ENCODE assay signal across 15 cellular contexts in genomic region chr10:121702351-121703320, GRCh38.
DNase-seq lines count a peak whose midpoint lies in the region; ATAC-seq and TF ChIP-seq lines count a peak whose summit lies in the region.
"Had no signal": no experiment of that assay in that cellular context is flagged by ENCODE, and none has a peak within 500 bp of the region (broad histone marks: within the 10 kb centered on the region; RNA-seq: fewer than 3 reads in every experiment).

No MANE protein-coding gene starts in this region.

- TF ChIP-seq CTCF in osteoblast (IDR thresholded peaks at IDR 0.05; ENCODE audit: extremely low read depth, low read depth, low read length), result no peak
- no peak for TF ChIP-seq CTCF in stomach (IDR thresholded peaks at IDR 0.05)
- no peak for TF ChIP-seq CTCF in left lung (IDR thresholded peaks at IDR 0.05)

- H3K9me3 ChIP-seq in osteoblast (ENCODE audit: low read depth, low read length) (no peaks in the 10 kb centered on the region), stomach (peaks cover 0 to 5% (median 0%) of the 10 kb centered on the region in 4 donors), left lung (peaks cover 0 to 9% of the 10 kb centered on the region in 2 donors)

- peak overlapping the region; percentile 71 for H3K4me2 ChIP-seq in osteoblast (ENCODE audit: insufficient read depth, low read length)
- H3K4me2 ChIP-seq: hepatocyte had no signal

- no peaks in the 10 kb centered on the region for H3K27me3 ChIP-seq in osteoblast (ENCODE audit: insufficient read depth, low read length)
- H3K27me3 ChIP-seq in stomach, result no peaks in the 10 kb centered on the region
- peaks cover 0 to 8% of the 10 kb centered on the region in 2 donors for H3K27me3 ChIP-seq in left lung
- H3K27me3 ChIP-seq: hepatocyte had no signal

- TF ChIP-seq POLR2A in stomach (IDR thresholded peaks at IDR 0.05), result no peak

- 57 to 75% (median 66%) methylated on average over 13 of the region's 13 CpGs for WGBS in stomach, 5 donors

- no peak for ATAC-seq in GM18858 (IDR thresholded peaks at IDR 0.05; ENCODE audit: unreplicated experiment)
- ATAC-seq in left lung, result no peak

- TF ChIP-seq EP300 in stomach (IDR thresholded peaks at IDR 0.05), result no peak

- H3K4me3 ChIP-seq in Jurkat, Clone E6-1 (ENCODE audit: low read length), result no peak overlapping the region
- H3K4me3 ChIP-seq in osteoblast (ENCODE audit: insufficient read depth, low read length) (peak overlapping the region; percentile 27), stomach (no peak overlapping the region), left lung (no peak overlapping the region)
- H3K4me3 ChIP-seq: hepatocyte had no signal

- intact Hi-C loops in stomach (cut with DNase I; ENCODE audit: low total_unique reads), result no loop called here
- intact Hi-C loops in left lung (cut with DNase I), result no loop called here

- peaks cover 16% of the 10 kb centered on the region for H3K4me1 ChIP-seq in osteoblast (ENCODE audit: insufficient read depth, low read length)
- H3K4me1 ChIP-seq in stomach, result no peaks in the 10 kb centered on the region
- H3K4me1 ChIP-seq in left lung, result no peaks in the 10 kb centered on the region
- H3K4me1 ChIP-seq: parathyroid adenoma had no signal

- peak overlapping the region; percentile 80 for H3K27ac ChIP-seq in osteoblast (ENCODE audit: low read depth, low read length)
- H3K27ac ChIP-seq in stomach, result no peak overlapping the region
- H3K27ac ChIP-seq in left lung, result no peak overlapping the region
- H3K27ac ChIP-seq: hepatocyte, parathyroid adenoma had no signal

- DNase-seq in EL (peak; percentile 73), cerebellar cortex (ENCODE audit: low spot score) (peak; percentile 39), osteoblast (ENCODE audit: insufficient read length, low spot score, missing footprints) (peak; percentile 87), stomach (no peak), left lung (no peak), cortex of kidney (lab: John Stamatoyannopoulos, UW) (no peak)
- DNase-seq in Jurkat, Clone E6-1 (ENCODE audit: low read depth, low spot score), result peak; percentile 15
- DNase-seq: effector CD8-positive, alpha-beta T cell; H7; mesenchymal stem cell; NCI-H2107; stimulated activated CD4-positive, alpha-beta T cell treated with anti-CD3 and anti-CD28 coated beads, Interleukin-4, amount 100 ng/mL, for 24 hours had no signal

- H2AFZ ChIP-seq in osteoblast (ENCODE audit: low read length), result peak overlapping the region; percentile 28
- H2AFZ ChIP-seq: hepatocyte, parathyroid adenoma had no signal

- H4K20me1 ChIP-seq in osteoblast (ENCODE audit: insufficient read depth, low read length), result no peaks in the 10 kb centered on the region

- no peaks in the 10 kb centered on the region for H3K36me3 ChIP-seq in osteoblast (ENCODE audit: insufficient read depth, low read length)
- H3K36me3 ChIP-seq in stomach, result no peaks in the 10 kb centered on the region
- no peaks in the 10 kb centered on the region for H3K36me3 ChIP-seq in left lung

- H3K79me2 ChIP-seq in osteoblast (ENCODE audit: insufficient read depth, low read length), result no peaks in the 10 kb centered on the region
- H3K79me2 ChIP-seq: hepatocyte, parathyroid adenoma had no signal

Comparison
In these comparisons a context has a peak if more than half of its experiments do, and no peak if none do; other contexts are left out.
1. DNase-seq: peak in EL (single experiment), Jurkat, Clone E6-1 (single experiment), cerebellar cortex (single experiment) and osteoblast (single experiment); none in stomach (single experiment), left lung (0 of 2) and cortex of kidney (single experiment).